14 cellular contexts compared by ENCODE assay signal in genomic region chr5:96381526-96381925, GRCh38. TPM values are rescaled to one million over a fixed set of nuclear protein-coding genes. Genes with fewer than 3 reads are reported as not detected.
DNase-seq lines count a peak whose midpoint lies in the region; TF ChIP-seq lines count a peak whose summit lies in the region.
"Had no signal": no experiment of that assay in that cellular context is flagged by ENCODE, and none has a peak within 500 bp of the region (broad histone marks: within the 10 kb centered on the region; RNA-seq: fewer than 3 reads in every experiment).

No MANE protein-coding gene starts in this region.

- TF ChIP-seq POLR2A in uterus (IDR thresholded peaks at IDR 0.05): no peak

- DNase-seq in NCI-H510A treated with DMSO at 0.1 percent for 48 hours (lab: John Stamatoyannopoulos, UW): peak; percentile 48
- DNase-seq in NCI-H510A (lab: John Stamatoyannopoulos, UW): no peak
- DNase-seq in NCI-H1694 (lab: John Stamatoyannopoulos, UW): peak; percentile 3
- no peak for DNase-seq in mammary epithelial cell
- no peak for DNase-seq in uterus
- no peak for DNase-seq in stimulated activated CD4-positive, alpha-beta T cell treated with anti-CD3 and anti-CD28 coated beads, Interleukin-12 subunit alpha, Interleukin-12 subunit beta, amount 100 ng/mL, for 4 hours
- DNase-seq: activated T-cell treated with anti-CD3 and anti-CD28 coated beads, Interleukin-2, amount 50 U/mL, for 4 hours; hippocampal formation; MM.1S; natural killer cell; stimulated activated CD4-positive, alpha-beta T cell treated with anti-CD3 and anti-CD28 coated beads, Interleukin-4, amount 100 ng/mL, for 24 hours; transverse colon had no signal

- H3K4me1 ChIP-seq in mammary epithelial cell (ENCODE audit: insufficient read depth, low read length): peaks cover 14% of the 10 kb centered on the region
- H3K4me1 ChIP-seq in uterus: no peaks in the 10 kb centered on the region
- H3K4me1 ChIP-seq: transverse colon had no signal

- no peaks in the 10 kb centered on the region for H3K9me3 ChIP-seq in neural cell (ENCODE audit: low read length)
- H3K9me3 ChIP-seq in mammary epithelial cell (replicated peaks; ENCODE audit: insufficient read depth, low read length): no peaks in the 10 kb centered on the region
- no peaks in the 10 kb centered on the region for H3K9me3 ChIP-seq in uterus
- H3K9me3 ChIP-seq: transverse colon had no signal

- H3K4me2 ChIP-seq in neural cell (ENCODE audit: low read length) (peak overlapping the region; percentile 41), mammary epithelial cell (ENCODE audit: insufficient read depth, low read depth, low read length) (no peak overlapping the region)

- no peaks in the 10 kb centered on the region for H3K36me3 ChIP-seq in neural cell (ENCODE audit: insufficient read depth, low read length)
- H3K36me3 ChIP-seq in mammary epithelial cell (ENCODE audit: insufficient read depth, low read length): no peaks in the 10 kb centered on the region
- H3K36me3 ChIP-seq in uterus: no peaks in the 10 kb centered on the region
- H3K36me3 ChIP-seq: transverse colon had no signal

- peak; percentile 76 for TF ChIP-seq RAD21 in neural cell (conservative IDR thresholded peaks at IDR 0.05)

- H3K4me3 ChIP-seq in neural cell (ENCODE audit: low read length) (peak overlapping the region; percentile 37), mammary epithelial cell (replicated peaks in 1 of 3; ENCODE audit: insufficient read depth in 1 of 3, low read depth in 2 of 3, low read length in 3 of 3) (no peak overlapping the region), uterus (no peak overlapping the region)
- H3K4me3 ChIP-seq: transverse colon had no signal

- intact Hi-C loops in mammary epithelial cell (cut with micrococcal nuclease) (no loop called here), uterus (cut with DNase I; ENCODE audit: low total_unique reads) (no loop called here)

- dilution Hi-C loops in mammary epithelial cell (cut with HindIII; ENCODE audit: low sequenced_read_pairs): no loop called here

- H3K79me2 ChIP-seq in neural cell (replicated peaks; ENCODE audit: insufficient read depth, low read length) (no peaks in the 10 kb centered on the region), mammary epithelial cell (ENCODE audit: insufficient read depth, low read length) (no peaks in the 10 kb centered on the region)

- in situ Hi-C loops in mammary epithelial cell (cut with MboI; ENCODE audit: low sequenced_read_pairs in 2 of 2): no loop called here

- H3K9ac ChIP-seq in neural cell (ENCODE audit: low read length): peak overlapping the region; percentile 57
- no peak overlapping the region for H3K9ac ChIP-seq in mammary epithelial cell (ENCODE audit: insufficient read depth, low read length)

- 91% methylated on average over 5 of the region's 5 CpGs for WGBS in mammary epithelial cell (ENCODE audit: low coverage, missing lambda C conversion rate)

- H2AFZ ChIP-seq in neural cell (ENCODE audit: low read depth, low read length) (peak overlapping the region; percentile 57), mammary epithelial cell (ENCODE audit: low read depth, low read length) (no peak overlapping the region)

- H3K27ac ChIP-seq in VCaP (no peak overlapping the region), neural cell (ENCODE audit: low read length) (peak overlapping the region; percentile 93), mammary epithelial cell (ENCODE audit: insufficient read depth, low read depth, low read length) (no peak overlapping the region), uterus (no peak overlapping the region)
- H3K27ac ChIP-seq: transverse colon had no signal

- CTCF ChIA-PET in mammary epithelial cell (lab: Charles Lee; ENCODE audit: low non-redundant PET): interaction anchor here (0.7 kb wide), 1 partner anchor 320 kb away, joined by 5 read pairs; no protein-coding TSS in a partner anchor

- H4K20me1 ChIP-seq in neural cell (ENCODE audit: insufficient read depth): no peaks in the 10 kb centered on the region
- no peaks in the 10 kb centered on the region for H4K20me1 ChIP-seq in mammary epithelial cell (ENCODE audit: insufficient read depth, low read length)

- TF ChIP-seq CTCF in VCaP (conservative IDR thresholded peaks at IDR 0.05) (peak; percentile 81), neural cell (IDR thresholded peaks at IDR 0.05; ENCODE audit: poor library complexity, severe bottlenecking) (peak; percentile 70), mammary epithelial cell (conservative IDR thresholded peaks at IDR 0.05 in 1 of 2, IDR thresholded peaks at IDR 0.05 in 1 of 2; ENCODE audit: extremely low read depth in 1 of 2, insufficient read depth in 1 of 2, low read depth in 1 of 2, low read length in 2 of 2) (no peak), uterus (IDR thresholded peaks at IDR 0.05) (no peak)

- BruUV-seq in mammary epithelial cell (replicated peaks; lab: Mats Ljungman, UMichigan): no TSS peak

- H3F3A ChIP-seq in neural cell (ENCODE audit: insufficient read depth, low read length, poor library complexity, severe bottlenecking): peaks cover 7% of the 10 kb centered on the region

- H3K9me2 ChIP-seq in neural cell (ENCODE audit: insufficient read depth, low read length): no peaks in the 10 kb centered on the region

- no peaks in the 10 kb centered on the region for H3K27me3 ChIP-seq in neural cell (ENCODE audit: insufficient read depth, low read depth, low read length)
- no peaks in the 10 kb centered on the region for H3K27me3 ChIP-seq in mammary epithelial cell (ENCODE audit: insufficient read depth, low read length)
- no peaks in the 10 kb centered on the region for H3K27me3 ChIP-seq in uterus
- H3K27me3 ChIP-seq: transverse colon had no signal

- peak; percentile 86 for TF ChIP-seq EP300 in neural cell (conservative IDR thresholded peaks at IDR 0.05; ENCODE audit: poor library complexity, severe bottlenecking)

TF ChIP-seq in neural cell, 6 proteins besides CTCF, POLR2A, EP300 and RAD21:
- TF ChIP-seq SMC3 (conservative IDR thresholded peaks at IDR 0.05; ENCODE audit: poor library complexity) (peak; percentile 72), MXI1 (conservative IDR thresholded peaks at IDR 0.05; ENCODE audit: poor library complexity, severe bottlenecking) (no peak), REST (IDR thresholded peaks at IDR 0.05; ENCODE audit: borderline replicate concordance) (no peak), TAF1 (IDR thresholded peaks at IDR 0.05; ENCODE audit: low read depth) (no peak), EZH2 (IDR thresholded peaks at IDR 0.05; ENCODE audit: borderline replicate concordance, insufficient read depth, low read length, poor library complexity, severe bottlenecking) (no peak), POLR2AphosphoS5 (IDR thresholded peaks at IDR 0.05) (peak; percentile 71)
TF ChIP-seq in neural cell: peak in this region for 2.

RNA-seq across cellular contexts. Expression of gene PCSK1, which starts 51.5 kb away (rescaled TPM):
- polyA plus RNA-seq in neural cell: 21.7 and 27.2 TPM in 2 replicates
- polyA minus RNA-seq in neural cell: 48.5 and 54.4 TPM in 2 replicates
- total RNA-seq in mammary epithelial cell: not detected
- not detected for polyA plus RNA-seq in mammary epithelial cell
- not detected for polyA minus RNA-seq in mammary epithelial cell
- total RNA-seq in uterus: under 1 TPM in 2 of 4 donors, not detected in 2; 0.14 to 0.88 TPM
- total RNA-seq: activated T-cell treated with anti-CD3 and anti-CD28 coated beads, Interleukin-2, amount 50 U/mL, for 4 hours; natural killer cell had no signal

Comparison
In these comparisons a context has a peak if more than half of its experiments do, and no peak if none do; other contexts are left out.
1. DNase-seq: peak in NCI-H510A treated with DMSO at 0.1 percent for 48 hours (single experiment) and NCI-H1694 (single experiment); none in NCI-H510A (single experiment), mammary epithelial cell (single experiment), uterus (0 of 2) and stimulated activated CD4-positive, alpha-beta T cell treated with anti-CD3 and anti-CD28 coated beads, Interleukin-12 subunit alpha, Interleukin-12 subunit beta, amount 100 ng/mL, for 4 hours (single experiment).
2. CTCF ChIP-seq: peak in VCaP (single experiment) and neural cell (single experiment); none in mammary epithelial cell (0 of 2) and uterus (0 of 4).